Comparison of ENCODE assay signal across 1 cellular context in the genomic region with DNA sequence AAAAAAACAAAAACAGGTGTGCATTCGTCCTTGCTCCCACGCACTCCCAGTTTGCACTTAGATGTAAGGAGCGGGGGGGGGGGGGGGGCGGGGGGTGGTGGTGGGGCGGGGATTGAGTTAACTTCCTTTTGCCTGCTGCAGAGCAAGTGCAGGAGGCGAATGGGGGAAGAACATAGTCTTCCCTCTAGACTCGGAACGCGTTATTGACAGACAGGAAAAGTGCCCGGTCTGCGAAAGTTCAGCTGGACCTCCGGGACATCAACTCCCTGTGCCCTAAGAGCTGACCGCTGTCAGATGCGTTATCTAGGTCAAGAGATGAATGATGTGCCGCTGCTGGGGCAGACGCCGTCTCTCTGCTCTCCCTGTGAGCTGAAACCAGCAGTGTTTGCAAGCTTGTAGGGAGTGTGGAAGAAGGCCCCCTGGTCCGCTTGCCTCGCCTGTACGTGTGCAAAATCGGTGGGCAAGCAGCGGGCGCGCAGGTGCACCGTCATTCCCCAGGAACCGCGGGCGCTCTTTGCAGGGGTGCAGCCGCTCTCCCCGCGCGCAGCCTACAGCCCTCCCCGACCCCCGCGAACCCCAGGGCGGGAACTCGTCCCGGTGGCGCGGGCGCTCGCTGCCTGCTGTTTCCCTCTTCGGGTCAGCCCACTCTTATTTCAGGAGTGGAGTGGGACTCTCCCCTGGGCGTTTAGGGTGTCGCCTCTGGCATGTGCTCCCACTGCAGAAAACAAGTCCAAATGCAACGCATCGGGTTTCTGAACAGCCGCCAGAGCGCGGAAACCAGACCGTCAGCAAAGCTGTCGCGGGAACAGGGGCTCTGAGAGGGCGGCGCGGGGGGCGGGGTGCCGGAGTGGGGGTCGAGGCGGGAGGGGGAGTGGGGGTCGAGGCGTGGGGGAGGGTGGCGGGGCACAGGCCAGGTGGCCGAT.
TF ChIP-seq lines count a peak whose summit lies in the region.

No MANE protein-coding gene starts in this region.

TF ChIP-seq in GM12878, 131 proteins besides CTCF, POLR2A, EP300 and RAD21:
- no peak for TF ChIP-seq SP1 (IDR thresholded peaks at IDR 0.05; ENCODE audit: low read depth, low read length)
- peak; percentile 72 for TF ChIP-seq HDGF (IDR thresholded peaks at IDR 0.05)
- TF ChIP-seq PML (IDR thresholded peaks at IDR 0.05; ENCODE audit: low read length), result no peak
- TF ChIP-seq BACH1 (IDR thresholded peaks at IDR 0.05; ENCODE audit: borderline replicate concordance), result peak; percentile 14; the same call in 1 of the 2 replicates
- TF ChIP-seq, protein P1, sequence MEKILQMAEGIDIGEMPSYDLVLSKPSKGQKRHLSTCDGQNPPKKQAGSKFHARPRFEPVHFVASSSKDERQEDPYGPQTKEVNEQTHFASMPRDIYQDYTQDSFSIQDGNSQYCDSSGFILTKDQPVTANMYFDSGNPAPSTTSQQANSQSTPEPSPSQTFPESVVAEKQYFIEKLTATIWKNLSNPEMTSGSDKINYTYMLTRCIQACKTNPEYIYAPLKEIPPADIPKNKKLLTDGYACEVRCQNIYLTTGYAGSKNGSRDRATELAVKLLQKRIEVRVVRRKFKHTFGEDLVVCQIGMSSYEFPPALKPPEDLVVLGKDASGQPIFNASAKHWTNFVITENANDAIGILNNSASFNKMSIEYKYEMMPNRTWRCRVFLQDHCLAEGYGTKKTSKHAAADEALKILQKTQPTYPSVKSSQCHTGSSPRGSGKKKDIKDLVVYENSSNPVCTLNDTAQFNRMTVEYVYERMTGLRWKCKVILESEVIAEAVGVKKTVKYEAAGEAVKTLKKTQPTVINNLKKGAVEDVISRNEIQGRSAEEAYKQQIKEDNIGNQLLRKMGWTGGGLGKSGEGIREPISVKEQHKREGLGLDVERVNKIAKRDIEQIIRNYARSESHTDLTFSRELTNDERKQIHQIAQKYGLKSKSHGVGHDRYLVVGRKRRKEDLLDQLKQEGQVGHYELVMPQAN (conservative IDR thresholded peaks at IDR 0.05), result no peak
- no peak for TF ChIP-seq FOXK2 (IDR thresholded peaks at IDR 0.05)
- peak; percentile 33; the same call in 1 of the 2 replicates for TF ChIP-seq NBN (IDR thresholded peaks at IDR 0.05)
- TF ChIP-seq KAT2A (conservative IDR thresholded peaks at IDR 0.05; ENCODE audit: control insufficient read depth, low read depth, low read length), result no peak
- TF ChIP-seq TARDBP (IDR thresholded peaks at IDR 0.05; ENCODE audit: borderline replicate concordance), result no peak
- 0 out of 2 replicates have a peak, but pooled peaks have one; percentile 27 for TF ChIP-seq NR2F1 (conservative IDR thresholded peaks at IDR 0.05)
- TF ChIP-seq LARP7 (IDR thresholded peaks at IDR 0.05), result 0 out of 2 replicates have a peak, but pooled peaks have one; percentile 48
- TF ChIP-seq IKZF1 (conservative IDR thresholded peaks at IDR 0.05), result 0 out of 2 replicates have a peak, but pooled peaks have one; percentile 27
- TF ChIP-seq MXI1 (IDR thresholded peaks at IDR 0.05; ENCODE audit: low read depth, low read length), result peak; percentile 13; the same call in 1 of the 2 replicates
- no peak for TF ChIP-seq CBFB (IDR thresholded peaks at IDR 0.05; ENCODE audit: low read depth)
- no peak for TF ChIP-seq YBX1 (IDR thresholded peaks at IDR 0.05)
- TF ChIP-seq EED (IDR thresholded peaks at IDR 0.05; ENCODE audit: low read depth), result 0 out of 2 replicates have a peak, but pooled peaks have one; percentile 20
- TF ChIP-seq ATF3 (IDR thresholded peaks at IDR 0.05; ENCODE audit: borderline replicate concordance, extremely low read depth, low read depth, low read length), result no peak
- TF ChIP-seq SREBF1 (IDR thresholded peaks at IDR 0.05; ENCODE audit: low read length), result no peak
- TF ChIP-seq, protein P2, sequence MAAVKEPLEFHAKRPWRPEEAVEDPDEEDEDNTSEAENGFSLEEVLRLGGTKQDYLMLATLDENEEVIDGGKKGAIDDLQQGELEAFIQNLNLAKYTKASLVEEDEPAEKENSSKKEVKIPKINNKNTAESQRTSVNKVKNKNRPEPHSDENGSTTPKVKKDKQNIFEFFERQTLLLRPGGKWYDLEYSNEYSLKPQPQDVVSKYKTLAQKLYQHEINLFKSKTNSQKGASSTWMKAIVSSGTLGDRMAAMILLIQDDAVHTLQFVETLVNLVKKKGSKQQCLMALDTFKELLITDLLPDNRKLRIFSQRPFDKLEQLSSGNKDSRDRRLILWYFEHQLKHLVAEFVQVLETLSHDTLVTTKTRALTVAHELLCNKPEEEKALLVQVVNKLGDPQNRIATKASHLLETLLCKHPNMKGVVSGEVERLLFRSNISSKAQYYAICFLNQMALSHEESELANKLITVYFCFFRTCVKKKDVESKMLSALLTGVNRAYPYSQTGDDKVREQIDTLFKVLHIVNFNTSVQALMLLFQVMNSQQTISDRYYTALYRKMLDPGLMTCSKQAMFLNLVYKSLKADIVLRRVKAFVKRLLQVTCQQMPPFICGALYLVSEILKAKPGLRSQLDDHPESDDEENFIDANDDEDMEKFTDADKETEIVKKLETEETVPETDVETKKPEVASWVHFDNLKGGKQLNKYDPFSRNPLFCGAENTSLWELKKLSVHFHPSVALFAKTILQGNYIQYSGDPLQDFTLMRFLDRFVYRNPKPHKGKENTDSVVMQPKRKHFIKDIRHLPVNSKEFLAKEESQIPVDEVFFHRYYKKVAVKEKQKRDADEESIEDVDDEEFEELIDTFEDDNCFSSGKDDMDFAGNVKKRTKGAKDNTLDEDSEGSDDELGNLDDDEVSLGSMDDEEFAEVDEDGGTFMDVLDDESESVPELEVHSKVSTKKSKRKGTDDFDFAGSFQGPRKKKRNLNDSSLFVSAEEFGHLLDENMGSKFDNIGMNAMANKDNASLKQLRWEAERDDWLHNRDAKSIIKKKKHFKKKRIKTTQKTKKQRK (IDR thresholded peaks at IDR 0.05; ENCODE audit: low read depth, low read length), result no peak
- no peak for TF ChIP-seq ASH2L (IDR thresholded peaks at IDR 0.05; ENCODE audit: borderline replicate concordance, low read depth)
- no peak for TF ChIP-seq RUNX3 (IDR thresholded peaks at IDR 0.05; ENCODE audit: low read length)
- peak; percentile 37; the same call in 1 of the 2 replicates for TF ChIP-seq PKNOX1 (IDR thresholded peaks at IDR 0.05)
- TF ChIP-seq PBX3 (IDR thresholded peaks at IDR 0.05; ENCODE audit: insufficient replicate concordance, low read depth, low read length), result no peak
- peak; percentile 26; the same call in 1 of the 2 replicates for TF ChIP-seq POLR2AphosphoS2 (IDR thresholded peaks at IDR 0.05; ENCODE audit: low read depth, low read length)
- peak; percentile 43; the same call in 1 of the 2 replicates for TF ChIP-seq CHD2 (IDR thresholded peaks at IDR 0.05; ENCODE audit: borderline replicate concordance, low read depth, low read length)
- 0 out of 2 replicates have a peak, but pooled peaks have one; percentile 49 for TF ChIP-seq RB1 (IDR thresholded peaks at IDR 0.05; ENCODE audit: borderline replicate concordance)
TF ChIP-seq in GM12878: peak in this region for 12.
